ENCODE assay signal across 8 cellular contexts in genomic region chr20:45790491-45790890, GRCh38. TPM values are rescaled to one million over a fixed set of nuclear protein-coding genes. Genes with fewer than 3 reads are reported as not detected.
"Had no signal": no experiment of that assay in that cellular context is flagged by ENCODE, and none has a peak within 500 bp of the region (broad histone marks: within the 10 kb centered on the region; RNA-seq: fewer than 3 reads in every experiment).

No MANE protein-coding gene starts in this region.

RNA-seq across cellular contexts. Expression of gene WFDC3, which starts 1.2 kb away (rescaled TPM):
- total RNA-seq: activated CD4-positive, alpha-beta memory T cell treated with anti-CD3 and anti-CD28 coated beads for 36 hours; bronchial epithelial cell; gastrocnemius medialis; left ventricle myocardium superior; smooth muscle cell; vagina had no signal

RNA-seq across cellular contexts. Expression of gene TNNC2, which starts 36.6 kb away (rescaled TPM):
- total RNA-seq: activated CD4-positive, alpha-beta memory T cell treated with anti-CD3 and anti-CD28 coated beads for 36 hours; activated naive CD4-positive, alpha-beta T cell treated with anti-CD3 and anti-CD28 coated beads, Interleukin-2, amount 50 U/mL, for 72 hours; bronchial epithelial cell; left ventricle myocardium superior; renal cortical epithelial cell; vagina had no signal
